In the genomic region with DNA sequence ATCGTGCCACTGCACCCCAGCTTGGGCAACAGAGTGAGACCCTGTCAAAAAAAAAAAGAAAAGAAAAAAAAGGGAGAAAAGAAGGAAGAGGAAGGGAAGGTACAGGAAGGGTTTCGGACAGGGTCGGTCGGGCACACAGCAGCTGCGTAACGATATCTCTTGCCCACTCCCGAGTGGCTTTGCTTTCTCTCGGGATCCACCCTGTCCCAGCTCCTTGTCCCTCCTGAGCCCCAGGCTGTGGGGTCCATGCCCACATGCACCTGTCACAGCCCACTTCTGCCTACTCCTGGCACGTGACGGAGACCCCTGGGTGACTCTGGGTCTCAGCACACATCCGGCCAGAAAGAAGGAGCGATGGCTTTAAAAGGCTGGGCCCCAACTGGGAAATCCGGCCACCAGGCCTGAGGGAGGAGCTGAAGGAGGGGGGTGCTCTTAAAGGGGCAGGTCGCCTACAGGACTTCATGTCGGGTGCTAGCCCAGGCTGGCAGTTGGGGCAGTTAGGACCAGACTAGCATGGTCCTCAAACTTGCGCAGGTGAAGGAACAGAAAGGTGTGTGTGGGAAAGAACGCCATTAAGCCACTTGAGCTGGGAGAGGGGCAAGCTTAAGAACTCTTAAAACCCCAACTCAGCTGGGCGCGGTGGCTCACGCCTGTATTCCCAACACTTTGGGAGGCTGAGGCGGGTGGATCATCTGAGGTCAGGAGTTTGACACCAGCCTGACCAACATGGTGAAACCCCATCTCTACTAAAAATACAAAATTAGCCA, we compare ENCODE assay signal across 8 cellular contexts. TPM values are rescaled to one million over a fixed set of nuclear protein-coding genes. Genes with fewer than 3 reads are reported as not detected.
A peak's percentile ranks its signal among the peaks of the same experiment; 100 is the strongest.
DNase-seq lines count a peak whose midpoint lies in the region; ATAC-seq and TF ChIP-seq lines count a peak whose summit lies in the region.

A gene with protein sequence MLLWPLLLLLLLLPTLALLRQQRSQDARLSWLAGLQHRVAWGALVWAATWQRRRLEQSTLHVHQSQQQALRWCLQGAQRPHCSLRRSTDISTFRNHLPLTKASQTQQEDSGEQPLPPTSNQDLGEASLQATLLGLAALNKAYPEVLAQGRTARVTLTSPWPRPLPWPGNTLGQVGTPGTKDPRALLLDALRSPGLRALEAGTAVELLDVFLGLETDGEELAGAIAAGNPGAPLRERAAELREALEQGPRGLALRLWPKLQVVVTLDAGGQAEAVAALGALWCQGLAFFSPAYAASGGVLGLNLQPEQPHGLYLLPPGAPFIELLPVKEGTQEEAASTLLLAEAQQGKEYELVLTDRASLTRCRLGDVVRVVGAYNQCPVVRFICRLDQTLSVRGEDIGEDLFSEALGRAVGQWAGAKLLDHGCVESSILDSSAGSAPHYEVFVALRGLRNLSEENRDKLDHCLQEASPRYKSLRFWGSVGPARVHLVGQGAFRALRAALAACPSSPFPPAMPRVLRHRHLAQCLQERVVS (minus strand): TSS at position 362 of the 767 bp plus-strand sequence. CDS start 913 bp downstream, outside the sequence.

- H3K4me3 ChIP-seq in choroid plexus epithelial cell (ENCODE audit: low read depth, low read length) = peak within 1 kb of the TSS; percentile 69

- peak; percentile 77 for DNase-seq in NCI-H460 (ENCODE audit: extremely low read depth, low read depth)
- DNase-seq in activated CD4-positive, alpha-beta T cell treated with anti-CD3 and anti-CD28 coated beads for 1 hour = peak; percentile 66
- DNase-seq in choroid plexus epithelial cell (ENCODE audit: low read depth) = peak; percentile 81
- DNase-seq in left colon = peak; percentile 90 to 92
- peak; percentile 64 to 65 for DNase-seq in stimulated activated CD4-positive, alpha-beta T cell treated with anti-CD3 and anti-CD28 coated beads, Interleukin-1b, Interleukin-23, amount 100 ng/mL, for 4 hours (ENCODE audit: low read depth in 2 of 2)

- intact Hi-C loops in left colon (cut with DNase I, micrococcal nuclease) = no loop called here

- peak; percentile 47 for ATAC-seq in GM18858 (IDR thresholded peaks at IDR 0.05; ENCODE audit: unreplicated experiment)
- ATAC-seq in HG03097 (IDR thresholded peaks at IDR 0.05; ENCODE audit: low FRiP score, unreplicated experiment) = peak; percentile 76
- peak; percentile 98 for ATAC-seq in left colon

- peak within 1 kb of the TSS; percentile 52 for H3K27ac ChIP-seq in 22Rv1

- TF ChIP-seq CTCF in 22Rv1 (IDR thresholded peaks at IDR 0.05) = no peak
- no peak for TF ChIP-seq CTCF in choroid plexus epithelial cell (conservative IDR thresholded peaks at IDR 0.05; ENCODE audit: low read depth, low read length)

RNA-seq across cellular contexts. Expression of the gene that starts here (rescaled TPM):
- 13.3 and 13.9 TPM in 2 replicates for total RNA-seq in NCI-H460 (2014; rRNA removed; shearing (Covaris generic))
- polyA plus RNA-seq in NCI-H460 (2014; cell fraction: nucleus; rRNA removed) = 58.6 and 71.9 TPM in 2 replicates
- total RNA-seq in left colon = 10 to 100 TPM; 19.2 to 25.2 TPM

Comparison
In these comparisons a context has a peak if more than half of its experiments do, and no peak if none do; other contexts are left out.
1. Peak in every context shown above with its lines: DNase-seq, ATAC-seq, H3K4me3 ChIP-seq and H3K27ac ChIP-seq.
2. ATAC-seq: peak in every context shown above with its lines; median percentile 98 in left colon; 76 in HG03097; 47 in GM18858.